Comparison of ENCODE assay signal across 8 cellular contexts in genomic region chr10:33334839-33335549, GRCh38. TPM values are rescaled to one million over a fixed set of nuclear protein-coding genes. Genes with fewer than 3 reads are reported as not detected.
DNase-seq lines count a peak whose midpoint lies in the region; ATAC-seq and TF ChIP-seq lines count a peak whose summit lies in the region.

No MANE protein-coding gene starts in this region.

- intact Hi-C loops in CD8-positive, alpha-beta T cell (cut with DNase I, micrococcal nuclease): loop anchor here in 1 of 2 experiments (5.0 kb wide), 1 partner anchor 223 kb away; no protein-coding TSS in a partner anchor
- intact Hi-C loops in MCF 10A (cut with micrococcal nuclease): loop anchor here (1.0 to 10.0 kb wide), 13 partner anchors 78 to 1237 kb away; no protein-coding TSS in a partner anchor

- no peaks in the 10 kb centered on the region for H3K9me3 Mint-ChIP-seq in CD8-positive, alpha-beta T cell
- H3K9me3 Mint-ChIP-seq in HFFc6 (no peaks in the 10 kb centered on the region), MCF 10A (ENCODE audit: unreplicated experiment) (no peaks in the 10 kb centered on the region)

- H3K36me3 Mint-ChIP-seq in CD8-positive, alpha-beta T cell: no peaks in the 10 kb centered on the region
- H3K36me3 Mint-ChIP-seq in HFFc6 (ENCODE audit: low read depth): peaks cover 33% of the 10 kb centered on the region
- H3K36me3 Mint-ChIP-seq in MCF 10A (ENCODE audit: insufficient read depth, unreplicated experiment): no peaks in the 10 kb centered on the region

- BruUV-seq in MCF 10A (replicated peaks; lab: Mats Ljungman, UMichigan): no TSS peak

- H3K27ac ChIP-seq in CD8-positive, alpha-beta T cell (ENCODE audit: low read depth, low read length): no peak overlapping the region

- H3K9me3 ChIP-seq in CD8-positive, alpha-beta T cell (ENCODE audit: low read length): no peaks in the 10 kb centered on the region
- H3K9me3 ChIP-seq in iPS-15b (ENCODE audit: control insufficient read depth, insufficient read depth, low read length): no peaks in the 10 kb centered on the region

- no peak for TF ChIP-seq CTCF in CD8-positive, alpha-beta T cell (IDR thresholded peaks at IDR 0.05)
- TF ChIP-seq CTCF in HFFc6 (IDR thresholded peaks at IDR 0.05) (peak; percentile 82), MCF 10A (IDR thresholded peaks at IDR 0.05; ENCODE audit: unreplicated experiment) (peak; percentile 82), retinal pigment epithelial cell (conservative IDR thresholded peaks at IDR 0.05; ENCODE audit: low read depth, low read length) (peak; percentile 53)

- H3K9ac ChIP-seq in iPS-15b (ENCODE audit: low read depth, low read length): no peak overlapping the region

- POLR2A ChIA-PET in CD8-positive, alpha-beta T cell (lab: Charles Lee): no interaction called here
- POLR2A ChIA-PET in MCF 10A (lab: Yijun Ruan, JAX): interaction anchor here (0.6 to 1.8 kb wide), 3 partner anchors 62 to 945 kb away, joined by 4 to 5 read pairs (median 4); no protein-coding TSS in a partner anchor

- H3K4me1 ChIP-seq in CD8-positive, alpha-beta T cell (ENCODE audit: insufficient read depth, low read length): peaks cover 18% of the 10 kb centered on the region
- H3K4me1 ChIP-seq in iPS-15b (ENCODE audit: control insufficient read depth, insufficient read depth, low read length): peaks cover 10% of the 10 kb centered on the region

- peak in 1 of 7 experiments; percentile 13 for DNase-seq in CD8-positive, alpha-beta T cell
- DNase-seq in HFFc6 (peak; percentile 79), SHP77 treated with DMSO at 0.1 percent for 48 hours (lab: John Stamatoyannopoulos, UW) (peak; percentile 26), MCF 10A (ENCODE audit: unreplicated experiment) (peak; percentile 90), retinal pigment epithelial cell (ENCODE audit: low read depth) (no peak), inferior parietal cortex (ENCODE audit: extremely low spot score) (no peak), T-helper 9 cell (no peak)

- H3K4me3 Mint-ChIP-seq in CD8-positive, alpha-beta T cell: peak overlapping the region; percentile 59
- H3K4me3 Mint-ChIP-seq in HFFc6 (peak overlapping the region; percentile 94), MCF 10A (ENCODE audit: unreplicated experiment) (peak overlapping the region; percentile 94)

- H3K36me3 ChIP-seq in CD8-positive, alpha-beta T cell (ENCODE audit: insufficient read depth, low read length): no peaks in the 10 kb centered on the region
- no peaks in the 10 kb centered on the region for H3K36me3 ChIP-seq in iPS-15b (ENCODE audit: control insufficient read depth, insufficient read depth, low read length)

- H3K27me3 ChIP-seq in CD8-positive, alpha-beta T cell (ENCODE audit: insufficient read depth, low read length): peaks cover 20% of the 10 kb centered on the region
- H3K27me3 ChIP-seq in iPS-15b (ENCODE audit: control insufficient read depth, insufficient read depth, low read length): peaks cover 59% of the 10 kb centered on the region

- H3K4me1 Mint-ChIP-seq in CD8-positive, alpha-beta T cell (ENCODE audit: low read depth): peaks cover 23% of the 10 kb centered on the region
- peaks cover 57% of the 10 kb centered on the region for H3K4me1 Mint-ChIP-seq in HFFc6 (ENCODE audit: low read depth)
- H3K4me1 Mint-ChIP-seq in MCF 10A (ENCODE audit: insufficient read depth, unreplicated experiment): peaks cover 34% of the 10 kb centered on the region

- H3K27me3 Mint-ChIP-seq in CD8-positive, alpha-beta T cell (ENCODE audit: low read depth): peaks cover 53% of the 10 kb centered on the region
- no peaks in the 10 kb centered on the region; the same call in none of the 2 replicates for H3K27me3 Mint-ChIP-seq in HFFc6 (ENCODE audit: insufficient read depth)
- H3K27me3 Mint-ChIP-seq in MCF 10A (ENCODE audit: insufficient read depth, unreplicated experiment): no peaks in the 10 kb centered on the region

- CTCF ChIA-PET in CD8-positive, alpha-beta T cell (lab: Charles Lee): interaction anchor here (5.3 kb wide), 1 partner anchor 9 kb away, joined by 40 read pairs; no protein-coding TSS in a partner anchor
- CTCF ChIA-PET in MCF 10A (lab: Yijun Ruan, JAX): interaction anchor here (0.6 to 6.7 kb wide), 5 partner anchors 142 to 1036 kb away, joined by 3 to 46 read pairs (median 3); no protein-coding TSS in a partner anchor

- H3K27ac Mint-ChIP-seq in CD8-positive, alpha-beta T cell: no peak overlapping the region
- H3K27ac Mint-ChIP-seq in HFFc6 (peak overlapping the region; percentile 93), MCF 10A (ENCODE audit: low read depth, unreplicated experiment) (peak overlapping the region; percentile 92)

- peak; percentile 42 for ATAC-seq in CD8-positive, alpha-beta T cell

- H3K4me3 ChIP-seq in CD8-positive, alpha-beta T cell (ENCODE audit: low read depth, low read length): peak overlapping the region; percentile 33
- H3K4me3 ChIP-seq in iPS-15b (ENCODE audit: low read depth, low read length) (peak overlapping the region; percentile 83), retinal pigment epithelial cell (ENCODE audit: low read length) (peak overlapping the region; percentile 73)

RNA-seq across cellular contexts. Expression of gene NRP1, which starts 0.5 kb away (rescaled TPM):
- total RNA-seq in CD8-positive, alpha-beta T cell: not detected
- 100 to 1,000 TPM; 136 to 164 (median 147) TPM for total RNA-seq in HFFc6 (2021; fragmentation: NEBNext Ultra II Directional; extraction: Animal tissue kit (Norgen Biotek cat#: 25700))
- 66.6 and 117 TPM in 2 replicates for total RNA-seq in MCF 10A (2022)

Comparison
In these comparisons a context has a peak if more than half of its experiments do, and no peak if none do; other contexts are left out.
1. DNase-seq: peak in HFFc6 (single experiment), SHP77 treated with DMSO at 0.1 percent for 48 hours (single experiment) and MCF 10A (single experiment); none in retinal pigment epithelial cell (single experiment), inferior parietal cortex (single experiment) and T-helper 9 cell (single experiment).
2. H3K4me3 ChIP-seq: peak in every context shown above with its lines; median percentile 83 in iPS-15b; 73 in retinal pigment epithelial cell; 33 in CD8-positive, alpha-beta T cell.
3. RNA of gene NRP1, which starts 0.5 kb away (total RNA-seq): 136 to 164 TPM in HFFc6 and 66.6 to 117 TPM in MCF 10A; not detected in CD8-positive, alpha-beta T cell; every median in the first group is over 10 times any median in the second.
4. Peak in every context shown above with its lines, with median percentiles within 50 percentile points of each other: H3K4me3 Mint-ChIP-seq.